Comparison of ENCODE assay signal across 2 cellular contexts in the genomic region with DNA sequence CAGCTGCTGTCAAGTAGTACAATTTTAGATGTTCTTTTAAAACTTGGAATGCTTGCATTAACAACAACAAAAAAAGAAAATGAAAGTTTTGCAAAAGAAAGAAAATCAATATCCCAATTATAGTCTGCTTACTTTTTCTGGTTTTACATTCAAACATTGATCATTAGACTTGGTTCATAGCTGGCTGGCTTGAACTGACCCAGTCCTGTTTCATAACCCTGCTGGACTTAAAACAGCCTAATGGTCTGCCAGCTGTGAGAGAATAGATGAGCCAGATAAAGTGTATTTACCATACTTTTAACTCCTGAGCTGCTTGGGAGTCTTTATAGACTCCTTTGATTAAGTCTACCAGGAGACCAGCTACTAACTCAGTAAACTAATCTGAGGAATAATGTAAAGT.
TF ChIP-seq lines count a peak whose summit lies in the region.

No MANE protein-coding gene starts in this region.

TF ChIP-seq in A549, 52 proteins besides CTCF, POLR2A, EP300 and RAD21 (continued from another document):
- TF ChIP-seq SMC3 (IDR thresholded peaks at IDR 0.05) (no peak), CHD2 (IDR thresholded peaks at IDR 0.05; ENCODE audit: low read length, partially characterized antibody) (no peak), KDM1A (IDR thresholded peaks at IDR 0.05; ENCODE audit: low read depth) (no peak), ZFP36 (IDR thresholded peaks at IDR 0.05; ENCODE audit: borderline replicate concordance, partially characterized antibody) (no peak), MAZ (IDR thresholded peaks at IDR 0.05; ENCODE audit: borderline replicate concordance, low read depth, low read length) (no peak), RFX5 (IDR thresholded peaks at IDR 0.05) (no peak), HDAC2 (IDR thresholded peaks at IDR 0.05) (no peak), CEBPB (IDR thresholded peaks at IDR 0.05) (no peak), HOXB13 (CRISPR knock-in tag; IDR thresholded peaks at IDR 0.05; ENCODE audit: low read depth) (no peak), TP53 (CRISPR knock-in tag; IDR thresholded peaks at IDR 0.05) (no peak), REST (IDR thresholded peaks at IDR 0.05) (no peak), KDM5A (IDR thresholded peaks at IDR 0.05) (no peak), HOXA7 (CRISPR knock-in tag; IDR thresholded peaks at IDR 0.05) (no peak)
- TF ChIP-seq, protein P1, sequence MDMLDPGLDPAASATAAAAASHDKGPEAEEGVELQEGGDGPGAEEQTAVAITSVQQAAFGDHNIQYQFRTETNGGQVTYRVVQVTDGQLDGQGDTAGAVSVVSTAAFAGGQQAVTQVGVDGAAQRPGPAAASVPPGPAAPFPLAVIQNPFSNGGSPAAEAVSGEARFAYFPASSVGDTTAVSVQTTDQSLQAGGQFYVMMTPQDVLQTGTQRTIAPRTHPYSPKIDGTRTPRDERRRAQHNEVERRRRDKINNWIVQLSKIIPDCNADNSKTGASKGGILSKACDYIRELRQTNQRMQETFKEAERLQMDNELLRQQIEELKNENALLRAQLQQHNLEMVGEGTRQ (IDR thresholded peaks at IDR 0.05): no peak
- TF ChIP-seq, protein P2, sequence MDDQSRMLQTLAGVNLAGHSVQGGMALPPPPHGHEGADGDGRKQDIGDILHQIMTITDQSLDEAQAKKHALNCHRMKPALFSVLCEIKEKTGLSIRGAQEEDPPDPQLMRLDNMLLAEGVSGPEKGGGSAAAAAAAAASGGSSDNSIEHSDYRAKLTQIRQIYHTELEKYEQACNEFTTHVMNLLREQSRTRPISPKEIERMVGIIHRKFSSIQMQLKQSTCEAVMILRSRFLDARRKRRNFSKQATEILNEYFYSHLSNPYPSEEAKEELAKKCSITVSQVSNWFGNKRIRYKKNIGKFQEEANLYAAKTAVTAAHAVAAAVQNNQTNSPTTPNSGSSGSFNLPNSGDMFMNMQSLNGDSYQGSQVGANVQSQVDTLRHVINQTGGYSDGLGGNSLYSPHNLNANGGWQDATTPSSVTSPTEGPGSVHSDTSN (IDR thresholded peaks at IDR 0.05): no peak
- TF ChIP-seq, protein P3, sequence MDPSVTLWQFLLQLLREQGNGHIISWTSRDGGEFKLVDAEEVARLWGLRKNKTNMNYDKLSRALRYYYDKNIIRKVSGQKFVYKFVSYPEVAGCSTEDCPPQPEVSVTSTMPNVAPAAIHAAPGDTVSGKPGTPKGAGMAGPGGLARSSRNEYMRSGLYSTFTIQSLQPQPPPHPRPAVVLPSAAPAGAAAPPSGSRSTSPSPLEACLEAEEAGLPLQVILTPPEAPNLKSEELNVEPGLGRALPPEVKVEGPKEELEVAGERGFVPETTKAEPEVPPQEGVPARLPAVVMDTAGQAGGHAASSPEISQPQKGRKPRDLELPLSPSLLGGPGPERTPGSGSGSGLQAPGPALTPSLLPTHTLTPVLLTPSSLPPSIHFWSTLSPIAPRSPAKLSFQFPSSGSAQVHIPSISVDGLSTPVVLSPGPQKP (IDR thresholded peaks at IDR 0.05; ENCODE audit: low read depth, low read length): no peak

TF ChIP-seq in HepG2, 621 proteins besides CTCF, POLR2A, EP300 and RAD21 (continued from another document and continues in another):
- TF ChIP-seq GATAD2A (CRISPR knock-in tag; IDR thresholded peaks at IDR 0.05) (peak; percentile 67; the same call in 1 of the 2 replicates), MED1 (CRISPR knock-in tag; IDR thresholded peaks at IDR 0.05) (peak; percentile 16; the same call in 1 of the 2 replicates), ZNF614 (CRISPR knock-in tag; IDR thresholded peaks at IDR 0.05; ENCODE audit: borderline replicate concordance) (peak; percentile 53; the same call in 1 of the 2 replicates), ZNF510 (CRISPR knock-in tag; IDR thresholded peaks at IDR 0.05; ENCODE audit: low read depth) (no peak), SOX6 (IDR thresholded peaks at IDR 0.05) (no peak), SOX6 (CRISPR knock-in tag; IDR thresholded peaks at IDR 0.05) (peak; percentile 43; the same call in 1 of the 2 replicates), SKI (IDR thresholded peaks at IDR 0.05; ENCODE audit: partially characterized antibody) (peak; percentile 47), ZZZ3 (CRISPR knock-in tag; IDR thresholded peaks at IDR 0.05; ENCODE audit: borderline replicate concordance) (no peak), HINFP (CRISPR knock-in tag; IDR thresholded peaks at IDR 0.05; ENCODE audit: low read depth) (no peak), KMT2B (CRISPR knock-in tag; IDR thresholded peaks at IDR 0.05) (peak; percentile 38; the same call in 1 of the 2 replicates), HDAC1 (CRISPR knock-in tag; IDR thresholded peaks at IDR 0.05) (0 out of 2 replicates have a peak, but pooled peaks have one; percentile 32), PAXIP1 (CRISPR knock-in tag; conservative IDR thresholded peaks at IDR 0.05) (peak; percentile 53; the same call in 1 of the 2 replicates), EZH2 (conservative IDR thresholded peaks at IDR 0.05; ENCODE audit: low read depth, low read length) (no peak), HNF4G (IDR thresholded peaks at IDR 0.05; ENCODE audit: borderline replicate concordance, low read depth, low read length) (peak; percentile 54; the same call in 1 of the 2 replicates), HNF4G (CRISPR knock-in tag; IDR thresholded peaks at IDR 0.05; ENCODE audit: borderline replicate concordance, low read depth) (no peak), RXRB (CRISPR knock-in tag; IDR thresholded peaks at IDR 0.05; ENCODE audit: borderline replicate concordance) (peak; percentile 38; the same call in 1 of the 2 replicates), ZFX (CRISPR knock-in tag; IDR thresholded peaks at IDR 0.05; ENCODE audit: low read depth) (no peak), CEBPG (CRISPR knock-in tag; IDR thresholded peaks at IDR 0.05) (peak; percentile 45; the same call in 1 of the 2 replicates), KDM2A (CRISPR knock-in tag; IDR thresholded peaks at IDR 0.05; ENCODE audit: borderline replicate concordance, low read depth) (no peak), ZMYM4 (CRISPR knock-in tag; IDR thresholded peaks at IDR 0.05) (peak; percentile 31; the same call in 1 of the 2 replicates), NR1H2 (CRISPR knock-in tag; IDR thresholded peaks at IDR 0.05; ENCODE audit: borderline replicate concordance, low read depth) (no peak), ZFY (CRISPR knock-in tag; IDR thresholded peaks at IDR 0.05) (no peak), KDM5A (IDR thresholded peaks at IDR 0.05; ENCODE audit: borderline replicate concordance, low read length) (no peak)
- TF ChIP-seq, protein P4, sequence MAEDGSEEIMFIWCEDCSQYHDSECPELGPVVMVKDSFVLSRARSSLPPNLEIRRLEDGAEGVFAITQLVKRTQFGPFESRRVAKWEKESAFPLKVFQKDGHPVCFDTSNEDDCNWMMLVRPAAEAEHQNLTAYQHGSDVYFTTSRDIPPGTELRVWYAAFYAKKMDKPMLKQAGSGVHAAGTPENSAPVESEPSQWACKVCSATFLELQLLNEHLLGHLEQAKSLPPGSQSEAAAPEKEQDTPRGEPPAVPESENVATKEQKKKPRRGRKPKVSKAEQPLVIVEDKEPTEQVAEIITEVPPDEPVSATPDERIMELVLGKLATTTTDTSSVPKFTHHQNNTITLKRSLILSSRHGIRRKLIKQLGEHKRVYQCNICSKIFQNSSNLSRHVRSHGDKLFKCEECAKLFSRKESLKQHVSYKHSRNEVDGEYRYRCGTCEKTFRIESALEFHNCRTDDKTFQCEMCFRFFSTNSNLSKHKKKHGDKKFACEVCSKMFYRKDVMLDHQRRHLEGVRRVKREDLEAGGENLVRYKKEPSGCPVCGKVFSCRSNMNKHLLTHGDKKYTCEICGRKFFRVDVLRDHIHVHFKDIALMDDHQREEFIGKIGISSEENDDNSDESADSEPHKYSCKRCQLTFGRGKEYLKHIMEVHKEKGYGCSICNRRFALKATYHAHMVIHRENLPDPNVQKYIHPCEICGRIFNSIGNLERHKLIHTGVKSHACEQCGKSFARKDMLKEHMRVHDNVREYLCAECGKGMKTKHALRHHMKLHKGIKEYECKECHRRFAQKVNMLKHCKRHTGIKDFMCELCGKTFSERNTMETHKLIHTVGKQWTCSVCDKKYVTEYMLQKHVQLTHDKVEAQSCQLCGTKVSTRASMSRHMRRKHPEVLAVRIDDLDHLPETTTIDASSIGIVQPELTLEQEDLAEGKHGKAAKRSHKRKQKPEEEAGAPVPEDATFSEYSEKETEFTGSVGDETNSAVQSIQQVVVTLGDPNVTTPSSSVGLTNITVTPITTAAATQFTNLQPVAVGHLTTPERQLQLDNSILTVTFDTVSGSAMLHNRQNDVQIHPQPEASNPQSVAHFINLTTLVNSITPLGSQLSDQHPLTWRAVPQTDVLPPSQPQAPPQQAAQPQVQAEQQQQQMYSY (CRISPR knock-in tag; IDR thresholded peaks at IDR 0.05): no peak
- TF ChIP-seq, protein P5, sequence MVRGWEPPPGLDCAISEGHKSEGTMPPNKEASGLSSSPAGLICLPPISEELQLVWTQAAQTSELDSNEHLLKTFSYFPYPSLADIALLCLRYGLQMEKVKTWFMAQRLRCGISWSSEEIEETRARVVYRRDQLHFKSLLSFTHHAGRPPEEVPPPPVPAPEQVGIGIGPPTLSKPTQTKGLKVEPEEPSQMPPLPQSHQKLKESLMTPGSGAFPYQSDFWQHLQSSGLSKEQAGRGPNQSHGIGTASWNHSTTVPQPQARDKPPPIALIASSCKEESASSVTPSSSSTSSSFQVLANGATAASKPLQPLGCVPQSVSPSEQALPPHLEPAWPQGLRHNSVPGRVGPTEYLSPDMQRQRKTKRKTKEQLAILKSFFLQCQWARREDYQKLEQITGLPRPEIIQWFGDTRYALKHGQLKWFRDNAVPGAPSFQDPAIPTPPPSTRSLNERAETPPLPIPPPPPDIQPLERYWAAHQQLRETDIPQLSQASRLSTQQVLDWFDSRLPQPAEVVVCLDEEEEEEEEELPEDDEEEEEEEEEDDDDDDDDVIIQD (CRISPR knock-in tag; IDR thresholded peaks at IDR 0.05; ENCODE audit: low read depth): 0 out of 2 replicates have a peak, but pooled peaks have one; percentile 45
- TF ChIP-seq, protein P6, sequence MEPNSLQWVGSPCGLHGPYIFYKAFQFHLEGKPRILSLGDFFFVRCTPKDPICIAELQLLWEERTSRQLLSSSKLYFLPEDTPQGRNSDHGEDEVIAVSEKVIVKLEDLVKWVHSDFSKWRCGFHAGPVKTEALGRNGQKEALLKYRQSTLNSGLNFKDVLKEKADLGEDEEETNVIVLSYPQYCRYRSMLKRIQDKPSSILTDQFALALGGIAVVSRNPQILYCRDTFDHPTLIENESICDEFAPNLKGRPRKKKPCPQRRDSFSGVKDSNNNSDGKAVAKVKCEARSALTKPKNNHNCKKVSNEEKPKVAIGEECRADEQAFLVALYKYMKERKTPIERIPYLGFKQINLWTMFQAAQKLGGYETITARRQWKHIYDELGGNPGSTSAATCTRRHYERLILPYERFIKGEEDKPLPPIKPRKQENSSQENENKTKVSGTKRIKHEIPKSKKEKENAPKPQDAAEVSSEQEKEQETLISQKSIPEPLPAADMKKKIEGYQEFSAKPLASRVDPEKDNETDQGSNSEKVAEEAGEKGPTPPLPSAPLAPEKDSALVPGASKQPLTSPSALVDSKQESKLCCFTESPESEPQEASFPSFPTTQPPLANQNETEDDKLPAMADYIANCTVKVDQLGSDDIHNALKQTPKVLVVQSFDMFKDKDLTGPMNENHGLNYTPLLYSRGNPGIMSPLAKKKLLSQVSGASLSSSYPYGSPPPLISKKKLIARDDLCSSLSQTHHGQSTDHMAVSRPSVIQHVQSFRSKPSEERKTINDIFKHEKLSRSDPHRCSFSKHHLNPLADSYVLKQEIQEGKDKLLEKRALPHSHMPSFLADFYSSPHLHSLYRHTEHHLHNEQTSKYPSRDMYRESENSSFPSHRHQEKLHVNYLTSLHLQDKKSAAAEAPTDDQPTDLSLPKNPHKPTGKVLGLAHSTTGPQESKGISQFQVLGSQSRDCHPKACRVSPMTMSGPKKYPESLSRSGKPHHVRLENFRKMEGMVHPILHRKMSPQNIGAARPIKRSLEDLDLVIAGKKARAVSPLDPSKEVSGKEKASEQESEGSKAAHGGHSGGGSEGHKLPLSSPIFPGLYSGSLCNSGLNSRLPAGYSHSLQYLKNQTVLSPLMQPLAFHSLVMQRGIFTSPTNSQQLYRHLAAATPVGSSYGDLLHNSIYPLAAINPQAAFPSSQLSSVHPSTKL (CRISPR knock-in tag; IDR thresholded peaks at IDR 0.05): peak; percentile 47; the same call in 1 of the 2 replicates
- TF ChIP-seq, protein P7, sequence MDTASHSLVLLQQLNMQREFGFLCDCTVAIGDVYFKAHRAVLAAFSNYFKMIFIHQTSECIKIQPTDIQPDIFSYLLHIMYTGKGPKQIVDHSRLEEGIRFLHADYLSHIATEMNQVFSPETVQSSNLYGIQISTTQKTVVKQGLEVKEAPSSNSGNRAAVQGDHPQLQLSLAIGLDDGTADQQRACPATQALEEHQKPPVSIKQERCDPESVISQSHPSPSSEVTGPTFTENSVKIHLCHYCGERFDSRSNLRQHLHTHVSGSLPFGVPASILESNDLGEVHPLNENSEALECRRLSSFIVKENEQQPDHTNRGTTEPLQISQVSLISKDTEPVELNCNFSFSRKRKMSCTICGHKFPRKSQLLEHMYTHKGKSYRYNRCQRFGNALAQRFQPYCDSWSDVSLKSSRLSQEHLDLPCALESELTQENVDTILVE (CRISPR knock-in tag; IDR thresholded peaks at IDR 0.05): no peak
